9 cellular contexts compared by ENCODE assay signal in the genomic region with DNA sequence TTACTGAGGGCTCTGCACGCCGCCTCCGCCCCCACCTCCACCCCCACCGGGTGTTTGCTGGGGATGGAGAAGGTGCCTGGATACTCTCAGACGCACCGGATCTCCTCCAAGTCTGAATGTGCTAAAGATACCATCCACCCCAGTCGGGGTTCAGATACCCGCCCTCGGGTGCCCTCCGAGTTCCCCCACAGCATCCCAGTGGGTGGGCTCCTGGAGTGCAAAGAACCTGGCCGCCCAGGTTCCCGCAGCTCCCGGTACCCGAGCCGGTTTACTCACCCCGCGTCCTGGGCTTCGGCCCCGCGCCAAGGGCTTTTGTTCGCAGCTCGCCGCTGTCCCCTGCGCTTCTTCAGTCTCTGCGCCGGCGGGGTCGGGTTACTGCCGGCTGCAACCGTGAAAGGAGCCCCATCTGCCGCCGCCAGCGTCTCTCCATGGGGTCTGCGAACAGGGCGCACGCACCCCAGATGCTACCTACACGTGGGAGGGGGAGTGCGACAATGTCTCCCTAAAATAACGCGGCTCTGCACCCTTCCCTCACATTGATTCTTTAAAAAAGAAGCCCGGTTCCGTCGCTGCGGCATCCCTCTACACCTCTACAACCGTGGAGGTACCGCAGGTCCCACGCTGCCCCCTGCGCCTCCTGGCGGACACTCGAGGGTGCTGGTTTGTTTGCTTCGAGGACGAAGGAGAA. TPM values are rescaled to one million over a fixed set of nuclear protein-coding genes. Genes with fewer than 3 reads are reported as not detected.
DNase-seq lines count a peak whose midpoint lies in the region; TF ChIP-seq lines count a peak whose summit lies in the region.
"Had no signal": no experiment of that assay in that cellular context is flagged by ENCODE, and none has a peak within 500 bp of the region (broad histone marks: within the 10 kb centered on the region; RNA-seq: fewer than 3 reads in every experiment).

A gene (minus strand): TSS at position 606 of the 688 bp plus-strand sequence. CDS start 1,249 bp downstream, outside the sequence.

- peak; percentile 86 to 94 (median 93) for DNase-seq in NCI-H1417 (lab: John Stamatoyannopoulos, UW)
- DNase-seq in iris pigment epithelial cell (ENCODE audit: low read depth): peak; percentile 56
- peak; percentile 55 to 69 for DNase-seq in stimulated activated CD4-positive, alpha-beta T cell treated with anti-CD3 and anti-CD28 coated beads, Interleukin-15, amount 100 ng/mL, for 48 hours (ENCODE audit: low read depth in 2 of 2)
- no peak for DNase-seq in GDM1 (lab: John Stamatoyannopoulos, UW)
- no peak for DNase-seq in NK-92 (lab: John Stamatoyannopoulos, UW; ENCODE audit: unreplicated experiment)

- peak; percentile 84 for TF ChIP-seq CTCF in GM12872 (IDR thresholded peaks at IDR 0.05; ENCODE audit: insufficient read depth, low read depth, low read length)
- TF ChIP-seq CTCF in VCaP (conservative IDR thresholded peaks at IDR 0.05): peak; percentile 96
- TF ChIP-seq CTCF in brain (conservative IDR thresholded peaks at IDR 0.05): peak; percentile 98 to 99

- peaks cover 34% of the 10 kb centered on the region for H3K36me3 Mint-ChIP-seq in brain

- H3K9me3 Mint-ChIP-seq in brain: peaks cover 0 to 18% (median 4%) of the 10 kb centered on the region in 5 experiments

- peaks cover 3% of the 10 kb centered on the region for H3K27me3 Mint-ChIP-seq in brain

- H3K4me1 Mint-ChIP-seq in brain: peaks cover 15% of the 10 kb centered on the region

- H3K4me3 Mint-ChIP-seq in brain: peak within 1 kb of the TSS; percentile 88 to 95 (median 91)

- peak within 1 kb of the TSS; percentile 19; the same call in 1 of the 2 replicates for H3K27ac ChIP-seq in VCaP
- H3K27ac ChIP-seq: neutrophil had no signal

- peak within 1 kb of the TSS; percentile 86 to 99 (median 97) for H3K27ac Mint-ChIP-seq in brain

RNA-seq across cellular contexts. Expression of the gene that starts here (rescaled TPM):
- polyA plus RNA-seq in brain (ENCODE audit: insufficient read depth, low read depth, low replicate concordance): 1.5 TPM

Comparison
In these comparisons a context has a peak if more than half of its experiments do, and no peak if none do; other contexts are left out.
1. DNase-seq: peak in NCI-H1417 (3 of 3), iris pigment epithelial cell (single experiment) and stimulated activated CD4-positive, alpha-beta T cell treated with anti-CD3 and anti-CD28 coated beads, Interleukin-15, amount 100 ng/mL, for 48 hours (2 of 2); none in GDM1 (single experiment) and NK-92 (single experiment).
2. Peak in every context shown above with its lines, with median percentiles within 50 percentile points of each other: CTCF ChIP-seq.